8 cellular contexts compared by ENCODE assay signal in the genomic region with DNA sequence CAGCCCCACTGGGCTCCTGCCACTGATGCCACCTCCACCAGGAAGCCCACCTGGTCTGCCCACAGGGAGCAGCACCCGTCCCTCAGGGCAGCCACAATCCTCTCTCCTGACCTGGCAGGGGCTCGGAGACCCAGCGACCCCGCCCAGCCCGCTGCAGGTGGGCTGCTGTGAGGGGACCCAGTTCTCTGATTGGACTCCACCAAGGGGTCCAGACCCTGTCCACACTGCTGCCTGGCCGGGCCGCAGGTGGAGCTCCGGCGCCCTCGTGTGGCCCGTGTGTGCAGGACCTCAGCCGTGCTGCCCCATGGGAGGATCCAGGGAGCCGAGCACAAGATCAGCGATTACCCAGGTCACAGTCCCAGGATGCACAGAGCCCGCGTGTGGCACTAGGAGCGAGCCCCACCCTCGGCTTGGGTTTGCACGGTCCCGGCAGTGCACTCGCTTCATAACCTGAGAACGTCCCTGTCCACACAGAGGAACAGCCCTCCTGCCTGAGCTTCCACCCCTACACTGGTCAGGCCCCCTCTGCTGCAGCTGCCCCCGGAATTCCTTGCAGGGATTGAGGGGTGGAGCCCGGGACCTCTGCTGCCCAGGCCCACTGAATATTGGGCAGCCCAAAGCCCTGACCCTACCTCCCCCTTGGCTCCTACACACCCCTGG. TPM values are rescaled to one million over a fixed set of nuclear protein-coding genes. Genes with fewer than 3 reads are reported as not detected.
A peak's percentile ranks its signal among the peaks of the same experiment; 100 is the strongest.
DNase-seq lines count a peak whose midpoint lies in the region; ATAC-seq and TF ChIP-seq lines count a peak whose summit lies in the region.

No MANE protein-coding gene starts in this region.

- no peak overlapping the region for H3K27ac ChIP-seq in SJCRH30
- H3K27ac ChIP-seq in heart right ventricle: no peak overlapping the region
- H3K27ac ChIP-seq in psoas muscle: no peak overlapping the region

- H3K4me1 ChIP-seq in SJCRH30 (no peaks in the 10 kb centered on the region; the same call in 1 of the 2 replicates), heart right ventricle (peaks cover 0 to 16% (median 4%) of the 10 kb centered on the region in 9 donors), psoas muscle (no peaks in the 10 kb centered on the region)

- no peak overlapping the region for H3K4me3 ChIP-seq in SJCRH30
- H3K4me3 ChIP-seq in heart right ventricle: no peak overlapping the region
- H3K4me3 ChIP-seq in psoas muscle: no peak overlapping the region

- H3K36me3 ChIP-seq in SJCRH30: no peaks in the 10 kb centered on the region
- no peaks in the 10 kb centered on the region for H3K36me3 ChIP-seq in heart right ventricle
- H3K36me3 ChIP-seq in psoas muscle (ENCODE audit: insufficient read depth in 1 of 2, low read depth in 1 of 2): no peaks in the 10 kb centered on the region

- ATAC-seq in heart right ventricle (peak; percentile 77 to 95 (median 86)), psoas muscle (peak; percentile 84 to 95 (median 87)), GM18909 (IDR thresholded peaks at IDR 0.05; ENCODE audit: poor library complexity, unreplicated experiment) (no peak)

- DNase-seq in Daoy (ENCODE audit: low read depth): peak; percentile 85
- DNase-seq in LHCN-M2 (ENCODE audit: low read depth): peak; percentile 34
- DNase-seq in SJCRH30: peak; percentile 64 to 78
- peak; percentile 9 for DNase-seq in activated naive CD8-positive, alpha-beta T cell treated with anti-CD3 and anti-CD28 coated beads, Interleukin-2, amount 50 U/mL, for 16 hours (ENCODE audit: low read depth, low spot score)
- peak; percentile 48 to 62 for DNase-seq in heart right ventricle
- DNase-seq in psoas muscle: peak; percentile 47 to 69
- no peak for DNase-seq in NK-92 (lab: John Stamatoyannopoulos, UW; ENCODE audit: unreplicated experiment)

- H3K27me3 ChIP-seq in SJCRH30 (peaks cover 13% of the 10 kb centered on the region; the same call in 1 of the 2 replicates), heart right ventricle (peaks cover 0 to 46% (median 20%) of the 10 kb centered on the region in 7 donors), psoas muscle (ENCODE audit: insufficient read depth in 3 of 3, low read length in 2 of 3) (peaks cover 0 to 34% (median 7%) of the 10 kb centered on the region in 3 donors)

- intact Hi-C loops in heart right ventricle (cut with DNase I) (loop anchor here (1.0 to 10.0 kb wide), 11 partner anchors 75 to 565 kb away; partner anchors contain the start of gene KIF26A (in 5 of the 10)), psoas muscle (cut with DNase I) (loop anchor here (2.0 to 5.0 kb wide), 3 partner anchors 498 to 561 kb away; no protein-coding TSS in a partner anchor)

- H3K9me3 ChIP-seq in SJCRH30 (replicated peaks) (no peaks in the 10 kb centered on the region; the same call in 1 of the 2 replicates), heart right ventricle (peaks cover 0 to 4% (median 0%) of the 10 kb centered on the region in 11 donors), psoas muscle (no peaks in the 10 kb centered on the region)

- peak; percentile 75 to 94 (median 92) for TF ChIP-seq CTCF in heart right ventricle (IDR thresholded peaks at IDR 0.05)
- TF ChIP-seq CTCF in psoas muscle (IDR thresholded peaks at IDR 0.05): peak; percentile 94

- WGBS in heart right ventricle, 2 donors: 7% methylated on average over 24 of the region's 24 CpGs
- WGBS in psoas muscle, 3 donors: 6 to 9% (median 6%) methylated on average over 19 to 24 of the region's 24 CpGs

RNA-seq across cellular contexts. Expression of gene TMEM179, which starts 35.4 kb away (rescaled TPM):
- 7.4 and 7.5 TPM in 2 replicates for total RNA-seq in Daoy (2014; rRNA removed; shearing (Covaris generic))
- not detected in 2 replicates for total RNA-seq in LHCN-M2 (2014; rRNA removed)
- polyA plus RNA-seq in LHCN-M2 (2012): 0.06 TPM
- total RNA-seq in SJCRH30 (2014; rRNA removed; shearing (Covaris generic)): not detected in 2 replicates
- 1 to 10 TPM in 1 of 10 donors, under 1 TPM in 4, not detected in 5; 0.34 to 1.0 (median 0.42) TPM for total RNA-seq in heart right ventricle
- polyA plus RNA-seq in heart right ventricle: under 1 TPM; 0.17 to 0.22 TPM
- total RNA-seq in psoas muscle: not detected
- under 1 TPM in 1 of 3 donors, not detected in 2; 0.01 TPM for polyA plus RNA-seq in psoas muscle

RNA-seq across cellular contexts. Expression of gene INF2, which starts 49.4 kb away (rescaled TPM):
- total RNA-seq in Daoy (2014; rRNA removed; shearing (Covaris generic)): 40.6 and 48.9 TPM in 2 replicates
- 78.1 and 87.8 TPM in 2 replicates for total RNA-seq in LHCN-M2 (2014; rRNA removed)
- 82.4 TPM for polyA plus RNA-seq in LHCN-M2 (2012)
- 36.9 and 38.3 TPM in 2 replicates for total RNA-seq in SJCRH30 (2014; rRNA removed; shearing (Covaris generic))
- 10 to 100 TPM; 22.5 to 40.1 (median 27.7) TPM for total RNA-seq in heart right ventricle
- 10 to 100 TPM; 27.0 to 73.8 TPM for polyA plus RNA-seq in heart right ventricle
- total RNA-seq in psoas muscle: 10 to 100 TPM; 16.4 to 26.3 (median 23.4) TPM
- 10 to 100 TPM; 12.0 to 29.1 (median 12.8) TPM for polyA plus RNA-seq in psoas muscle
